Comparison of ENCODE assay signal across 8 cellular contexts in the genomic region with DNA sequence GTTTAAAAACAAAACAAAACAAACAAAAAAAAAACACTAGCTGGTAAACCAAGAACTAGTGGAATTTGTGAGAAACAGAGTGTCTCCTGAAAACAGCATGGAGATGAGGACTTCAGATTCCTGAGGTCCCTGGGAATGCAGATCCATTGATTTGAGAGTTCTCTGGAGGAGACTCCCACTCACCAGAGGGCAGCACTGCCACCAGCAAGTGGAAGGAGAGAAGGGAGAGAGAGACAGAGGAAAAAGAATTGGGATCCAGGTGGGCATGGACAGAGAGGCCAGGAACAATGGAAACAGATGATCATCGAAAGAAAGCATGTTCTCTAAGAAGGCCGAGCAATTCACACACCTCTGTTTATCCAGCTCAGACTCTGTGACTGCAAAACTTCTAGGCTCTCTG. TPM values are rescaled to one million over a fixed set of nuclear protein-coding genes. Genes with fewer than 3 reads are reported as not detected.
DNase-seq lines count a peak whose midpoint lies in the region; ATAC-seq, FAIRE-seq and TF ChIP-seq lines count a peak whose summit lies in the region.
"Had no signal": no experiment of that assay in that cellular context is flagged by ENCODE, and none has a peak within 500 bp of the region (broad histone marks: within the 10 kb centered on the region; RNA-seq: fewer than 3 reads in every experiment).

No MANE protein-coding gene starts in this region.

- H3K27me3 ChIP-seq in MG63 (no peaks in the 10 kb centered on the region), H1 (replicated peaks in 1 of 4; ENCODE audit: control insufficient read depth in 3 of 4, extremely low read depth in 1 of 4, insufficient read depth in 3 of 4, low read length in 3 of 4) (peaks cover 2 to 30% (median 20%) of the 10 kb centered on the region in 4 experiments), osteoblast (ENCODE audit: insufficient read depth, low read length) (no peaks in the 10 kb centered on the region)

- H2AK5ac ChIP-seq in H1 (ENCODE audit: low read depth, low read length) = no peak overlapping the region

- no peak overlapping the region for H2BK120ac ChIP-seq in H1 (replicated peaks; ENCODE audit: low read depth, low read length)

- H3K4me1 ChIP-seq in H1 (replicated peaks in 1 of 4; ENCODE audit: control insufficient read depth in 3 of 4, insufficient read depth in 4 of 4, low read length in 3 of 4) = peaks cover 0 to 7% (median under 1%) of the 10 kb centered on the region in 4 experiments; a peak in 2 of 7 replicates
- H3K4me1 ChIP-seq in osteoblast (ENCODE audit: insufficient read depth, low read length) = peaks cover 9% of the 10 kb centered on the region

- CTCF ChIA-PET in H1 (lab: Charles Lee; ENCODE audit: partially characterized antibody) = interaction anchor here (0.8 to 7.5 kb wide), 18 partner anchors 10 to 254 kb away, joined by 3 to 102 read pairs (median 4); no protein-coding TSS in a partner anchor

- H3K4me3 ChIP-seq in MG63 = no peak overlapping the region
- H3K4me3 ChIP-seq in H1 (ENCODE audit: extremely low read depth in 1 of 4, insufficient read depth in 2 of 4, low read depth in 3 of 4, low read length in 4 of 4) = no peak overlapping the region
- no peak overlapping the region for H3K4me3 ChIP-seq in osteoblast (ENCODE audit: insufficient read depth, low read length)
- H3K4me3 ChIP-seq: coronary artery had no signal

- no peak overlapping the region for H3K27ac ChIP-seq in H1 (ENCODE audit: low read depth, low read length)
- H3K27ac ChIP-seq in osteoblast (ENCODE audit: low read depth, low read length) = no peak overlapping the region
- H3K27ac ChIP-seq: coronary artery had no signal

- H3K4me2 ChIP-seq in H1 (ENCODE audit: insufficient read depth in 1 of 2, low read depth in 2 of 2, low read length in 2 of 2) (no peak overlapping the region), osteoblast (ENCODE audit: insufficient read depth, low read length) (no peak overlapping the region)

- no peak overlapping the region for H4K8ac ChIP-seq in H1 (ENCODE audit: extremely low read depth, insufficient read depth, low read length)

- no peak overlapping the region for H2BK15ac ChIP-seq in H1 (ENCODE audit: low read length)

- TF ChIP-seq RAD21 in H1 (IDR thresholded peaks at IDR 0.05 in 1 of 2, conservative IDR thresholded peaks at IDR 0.05 in 1 of 2; ENCODE audit: low read depth in 2 of 2, low read length in 2 of 2) = peak; percentile 62 to 76

- H4K91ac ChIP-seq in H1 (replicated peaks; ENCODE audit: insufficient read length, low read length) = no peak overlapping the region

- 86% methylated on average over 2 of the region's 2 CpGs; no CpG with 5 or more reads in 1 of the 2 experiments for WGBS in H1 (ENCODE audit: extremely low coverage in 1 of 2, insufficient coverage in 1 of 2, insufficient read length in 1 of 2, insufficient replicate concordance in 2 of 2, low coverage in 1 of 2, low lambda C conversion rate in 2 of 2, missing lambda C conversion rate in 1 of 2), 2 experiments

- no peaks in the 10 kb centered on the region for H3K23me2 ChIP-seq in H1 (ENCODE audit: low read depth, low read length)

- H3K14ac ChIP-seq in H1 (ENCODE audit: insufficient read length) = no peak overlapping the region

- H3K36me3 ChIP-seq in MG63 (no peaks in the 10 kb centered on the region), H1 (ENCODE audit: control insufficient read depth in 2 of 4, insufficient read depth in 4 of 4, low read length in 3 of 4) (no peaks in the 10 kb centered on the region; a peak in 1 of 8 replicates), osteoblast (ENCODE audit: insufficient read depth, low read length) (no peaks in the 10 kb centered on the region)

- TF ChIP-seq CTCF in H1 (IDR thresholded peaks at IDR 0.05; ENCODE audit: control extremely low read depth in 1 of 3, insufficient read depth in 1 of 3, low read depth in 1 of 3, low read length in 3 of 3) (peak; percentile 56 to 73 (median 64)), osteoblast (IDR thresholded peaks at IDR 0.05; ENCODE audit: extremely low read depth, low read depth, low read length) (peak; percentile 50)

- no peak overlapping the region for H4K5ac ChIP-seq in H1 (ENCODE audit: insufficient read length, low read depth, low read length)

- H3K79me2 ChIP-seq in H1 (ENCODE audit: control insufficient read depth in 1 of 2, insufficient read depth in 2 of 2, low read length in 2 of 2) (no peaks in the 10 kb centered on the region), osteoblast (ENCODE audit: insufficient read depth, low read length) (no peaks in the 10 kb centered on the region)

- POLR2A ChIA-PET in H1 (lab: Charles Lee; ENCODE audit: partially characterized antibody) = no interaction called here

- H3K18ac ChIP-seq in H1 (ENCODE audit: extremely low read depth, low read length) = no peak overlapping the region

- H3K9me3 ChIP-seq in MG63 (no peaks in the 10 kb centered on the region), H1 (ENCODE audit: insufficient read depth in 2 of 2, low read depth in 1 of 2, low read length in 1 of 2) (no peaks in the 10 kb centered on the region), osteoblast (ENCODE audit: low read depth, low read length) (no peaks in the 10 kb centered on the region)

- no peak overlapping the region for H2AFZ ChIP-seq in H1 (ENCODE audit: low read length)
- H2AFZ ChIP-seq in osteoblast (ENCODE audit: low read length) = no peak overlapping the region

- H3K9ac ChIP-seq in H1 (replicated peaks in 1 of 4; ENCODE audit: extremely low read depth in 1 of 4, low read depth in 3 of 4, low read length in 3 of 4) = no peak overlapping the region

- TF ChIP-seq EP300 in H1 (IDR thresholded peaks at IDR 0.05; ENCODE audit: borderline replicate concordance in 1 of 2, low read depth in 2 of 2, low read length in 2 of 2) = no peak

- no peak overlapping the region for H2BK12ac ChIP-seq in H1 (ENCODE audit: low read depth, low read length)

- H3K4ac ChIP-seq in H1 (replicated peaks; ENCODE audit: insufficient read length, low read depth, low read length) = no peak overlapping the region

- H2BK5ac ChIP-seq in H1 (ENCODE audit: low read depth, low read length) = no peak overlapping the region

- peak; percentile 94 for FAIRE-seq in H1 (lab: Jason Lieb, UNC)

- TF ChIP-seq POLR2A in H1 (IDR thresholded peaks at IDR 0.05; ENCODE audit: control extremely low read depth in 1 of 2, low read depth in 2 of 2, low read length in 2 of 2) = no peak

- H4K20me1 ChIP-seq in H1 (replicated peaks in 1 of 2; ENCODE audit: control insufficient read depth in 1 of 2, insufficient read depth in 2 of 2, low read length in 2 of 2) = peaks cover 3% of the 10 kb centered on the region in 2 experiments
- H4K20me1 ChIP-seq in osteoblast (ENCODE audit: insufficient read depth, low read length) = no peaks in the 10 kb centered on the region

- no peak overlapping the region for H3K56ac ChIP-seq in H1 (replicated peaks; ENCODE audit: insufficient read length, low read depth, low read length)

- no peaks in the 10 kb centered on the region for H3K79me1 ChIP-seq in H1 (ENCODE audit: low read depth, low read length)

- H2BK20ac ChIP-seq in H1 (ENCODE audit: low read length) = no peak overlapping the region

- no peak overlapping the region for H3K23ac ChIP-seq in H1 (ENCODE audit: insufficient read length)

- no peak for ATAC-seq in GM21825 (IDR thresholded peaks at IDR 0.05; ENCODE audit: unreplicated experiment)
- ATAC-seq in HG03521 (IDR thresholded peaks at IDR 0.05; ENCODE audit: unreplicated experiment) = no peak

- DNase-seq in ELR (ENCODE audit: low read depth) (peak; percentile 64), MG63 (peak; percentile 17), H1 (ENCODE audit: low read depth in 1 of 2, low spot score in 2 of 2) (no peak), osteoblast (ENCODE audit: insufficient read length, low spot score, missing footprints) (peak; percentile 65), activated T-cell treated with anti-CD3 and anti-CD28 coated beads for 4 hours (no peak)

TF ChIP-seq in H1, 55 proteins besides CTCF, POLR2A, EP300 and RAD21:
- TF ChIP-seq TEAD4 (IDR thresholded peaks at IDR 0.05; ENCODE audit: low read depth, low read length) = peak; percentile 23; the same call in 1 of the 2 replicates
- no peak for TF ChIP-seq RBBP5 (IDR thresholded peaks at IDR 0.05; ENCODE audit: borderline replicate concordance, low read depth, low read length)
- no peak for TF ChIP-seq KDM1A (IDR thresholded peaks at IDR 0.05; ENCODE audit: borderline replicate concordance, low read length)

RNA-seq across cellular contexts. Expression of a gene that starts 31.8 kb away (rescaled TPM):
- total RNA-seq in MG63 (2014; rRNA removed; shearing (Covaris generic); ENCODE audit: low replicate concordance) = 69.8 and 70.5 TPM in 2 replicates
- total RNA-seq in H1 (2021; fragmentation: NEBNext Ultra II Directional; extraction: Animal tissue kit (Norgen Biotek cat#: 25700)) = 33.7 and 35.3 TPM in 2 replicates
- polyA plus RNA-seq in H1 (2011; rRNA removed) = 10.0 and 10.7 TPM in 2 replicates
- 10.7 TPM for polyA plus RNA-seq in H1 (2011; cell fraction: cytosol; rRNA removed)
- polyA plus RNA-seq in H1 (2011; cell fraction: nucleus; rRNA removed) = 9.4 TPM
- 10.8 to 21.3 TPM (median 13.8 TPM) in 4 replicates for polyA plus RNA-seq in H1 (2012, experiment 1 of 2)
- 2.2 TPM for polyA plus RNA-seq in H1 (2012, experiment 2 of 2)
- 19.4 TPM for polyA plus RNA-seq in H1 (2013, experiment 1 of 2)
- polyA plus RNA-seq in H1 (2013, experiment 2 of 2) = 18.6 TPM
- 23.9 and 26.2 TPM in 2 replicates for polyA minus RNA-seq in H1 (2011; rRNA and poly(A)+ RNA removed)
- polyA minus RNA-seq in H1 (2011; cell fraction: cytosol; rRNA and poly(A)+ RNA removed) = 8.1 TPM
- polyA minus RNA-seq in H1 (2011; cell fraction: nucleus; rRNA and poly(A)+ RNA removed) = 26.0 TPM
- total RNA-seq in osteoblast = 64.2 and 67.3 TPM in 2 replicates

Comparison
In these comparisons a context has a peak if more than half of its experiments do, and no peak if none do; other contexts are left out.
1. DNase-seq: peak in ELR (single experiment), MG63 (single experiment) and osteoblast (single experiment); none in H1 (0 of 2) and activated T-cell treated with anti-CD3 and anti-CD28 coated beads for 4 hours (single experiment).